18 cellular contexts compared by ENCODE assay signal in the genomic region with DNA sequence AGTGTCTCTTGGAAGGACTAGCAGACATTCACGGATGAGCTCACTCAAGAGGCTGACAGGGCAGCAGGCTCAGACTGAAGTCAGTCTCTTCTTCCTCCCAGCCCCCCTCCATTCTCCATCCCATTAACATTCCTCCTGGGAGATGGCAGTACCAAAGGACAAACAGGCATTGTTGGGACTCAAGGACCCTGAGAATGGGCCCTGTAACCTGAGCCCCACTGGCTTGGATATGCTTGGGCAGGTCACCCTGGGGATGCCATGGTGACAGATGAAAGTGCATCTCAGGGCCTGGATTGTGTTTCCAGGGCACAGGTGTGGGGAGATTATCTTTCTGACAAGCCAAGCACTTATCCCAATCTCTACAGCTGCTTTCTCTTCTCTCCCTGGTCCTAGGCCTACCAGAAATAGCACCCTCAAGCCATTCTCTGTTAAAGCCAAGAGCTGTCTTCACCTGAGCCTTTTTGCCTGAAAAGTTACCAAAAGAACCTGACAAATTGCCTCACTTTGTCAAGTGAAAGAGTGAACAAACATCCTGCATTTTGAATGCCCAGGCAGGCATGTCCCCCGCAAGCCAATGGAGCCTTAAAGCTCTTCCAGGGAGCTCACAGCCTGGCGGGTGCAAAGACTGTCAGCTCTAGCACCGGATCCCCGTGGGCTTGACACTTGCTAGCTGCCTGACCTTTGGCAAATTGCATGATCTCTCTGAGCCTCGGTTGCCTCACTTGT.
DNase-seq lines count a peak whose midpoint lies in the region; ATAC-seq and TF ChIP-seq lines count a peak whose summit lies in the region.
"Had no signal": no experiment of that assay in that cellular context is flagged by ENCODE, and none has a peak within 500 bp of the region (broad histone marks: within the 10 kb centered on the region; RNA-seq: fewer than 3 reads in every experiment).

No MANE protein-coding gene starts in this region.

- peaks cover 70% of the 10 kb centered on the region for H3K4me1 Mint-ChIP-seq in neural progenitor cell

- POLR2A ChIA-PET in PC-3 (lab: Charles Lee; ENCODE audit: unreplicated experiment) (no interaction called here), PC-9 (lab: Charles Lee; ENCODE audit: unreplicated experiment) (no interaction called here)

- BruUV-seq in PC-3 (replicated peaks; lab: Mats Ljungman, UMichigan) (no TSS peak), PC-9 (replicated peaks; lab: Mats Ljungman, UMichigan) (no TSS peak)

- no peak overlapping the region for H3K9ac ChIP-seq in HUES48 (ENCODE audit: low read depth, low read length)
- no peak overlapping the region for H3K9ac ChIP-seq in neural progenitor cell
- H3K9ac ChIP-seq in PC-3 (ENCODE audit: low read length): no peak overlapping the region

- H3K27me3 Mint-ChIP-seq in neural progenitor cell (ENCODE audit: insufficient read depth, low read depth): peaks cover 3% of the 10 kb centered on the region

- CTCF ChIA-PET in PC-3 (lab: Charles Lee): no interaction called here
- CTCF ChIA-PET in PC-9 (lab: Charles Lee): no interaction called here

- ATAC-seq in PC-3: no peak
- no peak for ATAC-seq in GM19351 (IDR thresholded peaks at IDR 0.05; ENCODE audit: unreplicated experiment)
- ATAC-seq: activated CD8-positive, alpha-beta T cell treated with anti-CD3 and anti-CD28 coated beads for 36 hours; esophagus mucosa; mucosa of descending colon; sciatic nerve had no signal

- H3K9me3 ChIP-seq in HUES48 (ENCODE audit: control insufficient read depth, insufficient read depth, low read length) (no peaks in the 10 kb centered on the region), neural progenitor cell (ENCODE audit: low read depth) (no peaks in the 10 kb centered on the region), PC-3 (ENCODE audit: low read length) (no peaks in the 10 kb centered on the region), PC-9 (ENCODE audit: insufficient read depth, low read depth) (no peaks in the 10 kb centered on the region)
- H3K9me3 ChIP-seq: mucosa of descending colon had no signal

- peaks cover 9% of the 10 kb centered on the region for H3K36me3 Mint-ChIP-seq in neural progenitor cell

- H3K4me3 ChIP-seq in HUES48 (ENCODE audit: low read depth, low read length) (no peak overlapping the region), neural progenitor cell (no peak overlapping the region), PC-3 (ENCODE audit: low read length) (no peak overlapping the region), PC-9 (no peak overlapping the region)
- H3K4me3 ChIP-seq: hepatocyte, mucosa of descending colon had no signal

- H3K9me2 ChIP-seq in PC-3 (replicated peaks; ENCODE audit: low read length) (no peaks in the 10 kb centered on the region), PC-9 (ENCODE audit: insufficient read depth) (no peaks in the 10 kb centered on the region)

- peaks cover 2% of the 10 kb centered on the region for H3K9me3 Mint-ChIP-seq in neural progenitor cell
- H3K9me3 Mint-ChIP-seq: activated CD8-positive, alpha-beta T cell treated with anti-CD3 and anti-CD28 coated beads for 36 hours had no signal

- H3K27ac Mint-ChIP-seq in neural progenitor cell: peak overlapping the region; percentile 90
- H3K27ac Mint-ChIP-seq: activated CD8-positive, alpha-beta T cell treated with anti-CD3 and anti-CD28 coated beads for 36 hours had no signal

- H3F3A ChIP-seq in neural progenitor cell (ENCODE audit: low read depth) (peaks cover 20% of the 10 kb centered on the region), PC-3 (ENCODE audit: low read length, unreplicated experiment) (no peaks in the 10 kb centered on the region), PC-9 (ENCODE audit: insufficient read depth, low read depth) (no peaks in the 10 kb centered on the region)

- H3K4me2 ChIP-seq in neural progenitor cell (peak overlapping the region; percentile 62), PC-3 (ENCODE audit: low read length) (no peak overlapping the region), PC-9 (no peak overlapping the region)
- H3K4me2 ChIP-seq: hepatocyte had no signal

- intact Hi-C loops in PC-3 (cut with micrococcal nuclease) (no loop called here), PC-9 (cut with micrococcal nuclease; ENCODE audit: unreplicated experiment) (no loop called here)

- peak overlapping the region; percentile 26 for H3K27ac ChIP-seq in HUES48 (ENCODE audit: low read depth, low read length)
- H3K27ac ChIP-seq in neural progenitor cell: no peak overlapping the region
- no peak overlapping the region for H3K27ac ChIP-seq in PC-3 (ENCODE audit: low read length)
- H3K27ac ChIP-seq in PC-9: no peak overlapping the region
- H3K27ac ChIP-seq: C4-2B, hepatocyte had no signal

- no peaks in the 10 kb centered on the region for H3K27me3 ChIP-seq in HUES48 (ENCODE audit: control insufficient read depth, insufficient read depth, low read length)
- peaks cover 66% of the 10 kb centered on the region for H3K27me3 ChIP-seq in neural progenitor cell
- H3K27me3 ChIP-seq in PC-3 (ENCODE audit: low read length): no peaks in the 10 kb centered on the region
- peaks cover 49% of the 10 kb centered on the region; the same call in 1 of the 2 replicates for H3K27me3 ChIP-seq in PC-9 (ENCODE audit: insufficient read depth, low read depth)
- H3K27me3 ChIP-seq: hepatocyte had no signal

- DNase-seq in NCI-H2107 treated with DMSO at 0.1 percent for 48 hours (lab: John Stamatoyannopoulos, UW; ENCODE audit: unreplicated experiment): peak; percentile 90
- DNase-seq in SW480 (ENCODE audit: low spot score): peak; percentile 18
- DNase-seq in neural progenitor cell (ENCODE audit: low spot score): peak; percentile 89
- no peak for DNase-seq in PC-3
- no peak for DNase-seq in A172 (ENCODE audit: low spot score)
- no peak for DNase-seq in PC-9
- DNase-seq: activated CD8-positive, alpha-beta T cell treated with anti-CD3 and anti-CD28 coated beads for 36 hours; central memory CD4-positive, alpha-beta T cell; KBM-7; mucosa of descending colon; substantia nigra; T-helper 2 cell had no signal

- TF ChIP-seq CTCF in neural progenitor cell (IDR thresholded peaks at IDR 0.05) (no peak), PC-3 (conservative IDR thresholded peaks at IDR 0.05; ENCODE audit: low read depth, low read length) (no peak), PC-9 (conservative IDR thresholded peaks at IDR 0.05) (no peak)

- H4K20me1 ChIP-seq in neural progenitor cell (ENCODE audit: low read depth) (peaks cover 21% of the 10 kb centered on the region), PC-3 (ENCODE audit: low read length) (no peaks in the 10 kb centered on the region), PC-9 (ENCODE audit: insufficient read depth) (no peaks in the 10 kb centered on the region)

- peaks cover 6% of the 10 kb centered on the region for H3K79me2 ChIP-seq in neural progenitor cell (ENCODE audit: low read depth)
- H3K79me2 ChIP-seq in PC-3 (ENCODE audit: low read length): no peaks in the 10 kb centered on the region
- no peaks in the 10 kb centered on the region for H3K79me2 ChIP-seq in PC-9 (ENCODE audit: low read depth)

- no peak overlapping the region for H3K4me3 Mint-ChIP-seq in neural progenitor cell
- H3K4me3 Mint-ChIP-seq: activated CD8-positive, alpha-beta T cell treated with anti-CD3 and anti-CD28 coated beads for 36 hours had no signal

- no peaks in the 10 kb centered on the region for H3K36me3 ChIP-seq in HUES48 (ENCODE audit: control insufficient read depth, insufficient read depth, low read length)
- no peaks in the 10 kb centered on the region for H3K36me3 ChIP-seq in neural progenitor cell
- peaks cover under 1% of the 10 kb centered on the region; the same call in 1 of the 2 replicates for H3K36me3 ChIP-seq in PC-3 (ENCODE audit: low read depth, low read length)
- H3K36me3 ChIP-seq in PC-9 (ENCODE audit: low read depth): no peaks in the 10 kb centered on the region

- H3K4me1 ChIP-seq in HUES48 (ENCODE audit: control insufficient read depth, insufficient read depth, low read length) (peaks cover 13% of the 10 kb centered on the region), neural progenitor cell (peaks cover 45% of the 10 kb centered on the region), PC-3 (ENCODE audit: insufficient read depth, low read length) (no peaks in the 10 kb centered on the region), PC-9 (replicated peaks; ENCODE audit: insufficient read depth) (no peaks in the 10 kb centered on the region)

- H2AFZ ChIP-seq in neural progenitor cell (replicated peaks) (no peak overlapping the region), PC-3 (ENCODE audit: low read length) (no peak overlapping the region), PC-9 (no peak overlapping the region)
- H2AFZ ChIP-seq: hepatocyte had no signal

Comparison
In these comparisons a context has a peak if more than half of its experiments do, and no peak if none do; other contexts are left out.
1. DNase-seq: peak in NCI-H2107 treated with DMSO at 0.1 percent for 48 hours (single experiment), SW480 (single experiment) and neural progenitor cell (single experiment); none in PC-3 (single experiment), A172 (single experiment) and PC-9 (0 of 2).